Comparison of ENCODE assay signal across 9 cellular contexts in genomic region chr2:225008935-225009334, GRCh38. TPM values are rescaled to one million over a fixed set of nuclear protein-coding genes. Genes with fewer than 3 reads are reported as not detected.
DNase-seq lines count a peak whose midpoint lies in the region; ATAC-seq and TF ChIP-seq lines count a peak whose summit lies in the region.
"Had no signal": no experiment of that assay in that cellular context is flagged by ENCODE, and none has a peak within 500 bp of the region (broad histone marks: within the 10 kb centered on the region; RNA-seq: fewer than 3 reads in every experiment).

No MANE protein-coding gene starts in this region.

- H3K27me3 Mint-ChIP-seq in activated CD8-positive, alpha-beta T cell treated with anti-CD3 and anti-CD28 coated beads, Interleukin-2, amount 10 ng/mL, durations not matched to agents 7 days and 5 days (ENCODE audit: low read depth), result no peaks in the 10 kb centered on the region

- POLR2A ChIA-PET in activated CD8-positive, alpha-beta T cell treated with anti-CD3 and anti-CD28 coated beads, Interleukin-2, amount 10 ng/mL, durations not matched to agents 7 days and 5 days (lab: Charles Lee), result interaction anchor here (0.6 to 2.2 kb wide), 2 partner anchors 55 to 81 kb away, joined by 3 to 5 read pairs; no protein-coding TSS in a partner anchor

- peaks cover 81% of the 10 kb centered on the region for H3K4me1 Mint-ChIP-seq in activated CD8-positive, alpha-beta T cell treated with anti-CD3 and anti-CD28 coated beads, Interleukin-2, amount 10 ng/mL, durations not matched to agents 7 days and 5 days (ENCODE audit: low read depth)

- no peak overlapping the region for H3K4me3 ChIP-seq in mucosa of descending colon
- H3K4me3 ChIP-seq: SK-N-MC had no signal

- no peaks in the 10 kb centered on the region for H3K9me3 ChIP-seq in mucosa of descending colon

- H3K4me3 Mint-ChIP-seq in activated CD8-positive, alpha-beta T cell treated with anti-CD3 and anti-CD28 coated beads, Interleukin-2, amount 10 ng/mL, durations not matched to agents 7 days and 5 days, result no peak overlapping the region

- no peaks in the 10 kb centered on the region for H3K9me3 Mint-ChIP-seq in activated CD8-positive, alpha-beta T cell treated with anti-CD3 and anti-CD28 coated beads, Interleukin-2, amount 10 ng/mL, durations not matched to agents 7 days and 5 days (ENCODE audit: insufficient read depth)

- no peak for TF ChIP-seq CTCF in mucosa of descending colon (IDR thresholded peaks at IDR 0.05)

- peaks cover 45% of the 10 kb centered on the region for H3K36me3 Mint-ChIP-seq in activated CD8-positive, alpha-beta T cell treated with anti-CD3 and anti-CD28 coated beads, Interleukin-2, amount 10 ng/mL, durations not matched to agents 7 days and 5 days (ENCODE audit: low read depth)

- no peaks in the 10 kb centered on the region for H3K36me3 ChIP-seq in mucosa of descending colon (ENCODE audit: low read depth)

- ATAC-seq in HG02642 (IDR thresholded peaks at IDR 0.05; ENCODE audit: poor library complexity, unreplicated experiment) (peak; percentile 20), mucosa of descending colon (peak; percentile 63), GM21825 (IDR thresholded peaks at IDR 0.05; ENCODE audit: unreplicated experiment) (no peak)
- ATAC-seq in activated CD8-positive, alpha-beta T cell treated with anti-CD3 and anti-CD28 coated beads, Interleukin-2, amount 10 ng/mL, durations not matched to agents 7 days and 5 days, result no peak

- DNase-seq in DMS 273 (lab: John Stamatoyannopoulos, UW; ENCODE audit: unreplicated experiment) (peak; percentile 37), DMS 273 treated with DMSO at 0.1 percent for 48 hours (lab: John Stamatoyannopoulos, UW) (no peak), mucosa of descending colon (peak in 1 of 3 donors; percentile 30), NCI-H1436 treated with DMSO at 0.1 percent for 48 hours (lab: John Stamatoyannopoulos, UW) (no peak), islet precursor cell (no peak)
- DNase-seq in activated CD8-positive, alpha-beta T cell treated with anti-CD3 and anti-CD28 coated beads, Interleukin-2, amount 10 ng/mL, durations not matched to agents 7 days and 5 days, result no peak

- no peaks in the 10 kb centered on the region for H3K4me1 ChIP-seq in mucosa of descending colon (ENCODE audit: low read depth)

- intact Hi-C loops in mucosa of descending colon (cut with DNase I, micrococcal nuclease), result no loop called here

- CTCF ChIA-PET in activated CD8-positive, alpha-beta T cell treated with anti-CD3 and anti-CD28 coated beads, Interleukin-2, amount 10 ng/mL, durations not matched to agents 7 days and 5 days (lab: Charles Lee), result interaction anchor here (0.7 to 2.8 kb wide), 22 partner anchors 9 to 122 kb away, joined by 3 to 13 read pairs (median 4); no protein-coding TSS in a partner anchor

- peak overlapping the region; percentile 48 for H3K27ac Mint-ChIP-seq in activated CD8-positive, alpha-beta T cell treated with anti-CD3 and anti-CD28 coated beads, Interleukin-2, amount 10 ng/mL, durations not matched to agents 7 days and 5 days

RNA-seq across cellular contexts. Expression of gene DOCK10, which starts 33.3 kb away (rescaled TPM):
- total RNA-seq in activated CD8-positive, alpha-beta T cell treated with anti-CD3 and anti-CD28 coated beads, Interleukin-2, amount 10 ng/mL, durations not matched to agents 7 days and 5 days, result 100 to 1,000 TPM; 343 to 344 TPM
- total RNA-seq in mucosa of descending colon, result 10 to 100 TPM; 13.3 to 20.6 (median 14.7) TPM

Comparison
In these comparisons a context has a peak if more than half of its experiments do, and no peak if none do; other contexts are left out.
1. ATAC-seq: peak in HG02642 (single experiment) and mucosa of descending colon (single experiment); none in activated CD8-positive, alpha-beta T cell treated with anti-CD3 and anti-CD28 coated beads, Interleukin-2, amount 10 ng/mL, durations not matched to agents 7 days and 5 days (single experiment) and GM21825 (single experiment).
2. RNA of gene DOCK10, which starts 33.3 kb away (total RNA-seq): 343 to 344 TPM in activated CD8-positive, alpha-beta T cell treated with anti-CD3 and anti-CD28 coated beads, Interleukin-2, amount 10 ng/mL, durations not matched to agents 7 days and 5 days; 13.3 to 20.6 TPM in mucosa of descending colon; every median in the first group is over 10 times any median in the second.